Comparison of ENCODE assay signal across 12 cellular contexts in genomic region chr5:164742025-164742424, GRCh38.
A peak's percentile ranks its signal among the peaks of the same experiment; 100 is the strongest.
DNase-seq lines count a peak whose midpoint lies in the region; ATAC-seq and TF ChIP-seq lines count a peak whose summit lies in the region.
"Had no signal": no experiment of that assay in that cellular context is flagged by ENCODE, and none has a peak within 500 bp of the region (broad histone marks: within the 10 kb centered on the region; RNA-seq: fewer than 3 reads in every experiment).

No MANE protein-coding gene starts in this region.

- peaks cover 4% of the 10 kb centered on the region for H3K9me3 Mint-ChIP-seq in activated T-cell treated with anti-CD3 and anti-CD28 coated beads, Interleukin-2, amount 50 U/mL, for 24 hours

- no peaks in the 10 kb centered on the region for H3K27me3 Mint-ChIP-seq in activated T-cell treated with anti-CD3 and anti-CD28 coated beads, Interleukin-2, amount 50 U/mL, for 24 hours

- H3K4me3 Mint-ChIP-seq in activated T-cell treated with anti-CD3 and anti-CD28 coated beads, Interleukin-2, amount 50 U/mL, for 24 hours: no peak overlapping the region
- H3K4me3 Mint-ChIP-seq: activated T-cell treated with anti-CD3 and anti-CD28 coated beads, Interleukin-2, amount 50 U/mL, for 72 hours had no signal

- H3K4me3 ChIP-seq in lower lobe of right lung: no peak overlapping the region

- DNase-seq in DMS 273 (lab: John Stamatoyannopoulos, UW; ENCODE audit: unreplicated experiment) (no peak), putamen (ENCODE audit: low spot score) (no peak), lower lobe of right lung (no peak)
- DNase-seq in activated T-cell treated with anti-CD3 and anti-CD28 coated beads, Interleukin-2, amount 50 U/mL, for 24 hours: no peak
- DNase-seq: activated T-cell treated with anti-CD3 and anti-CD28 coated beads, Interleukin-2, amount 50 U/mL, for 72 hours; NCI-H1417 treated with DMSO at 0.1 percent for 48 hours had no signal

- no peak for TF ChIP-seq CTCF in lower lobe of right lung (IDR thresholded peaks at IDR 0.05)

- intact Hi-C loops in lower lobe of right lung (cut with DNase I): no loop called here

- H3K4me1 ChIP-seq in lower lobe of right lung: no peaks in the 10 kb centered on the region

- peaks cover 9% of the 10 kb centered on the region for H3K4me1 Mint-ChIP-seq in activated T-cell treated with anti-CD3 and anti-CD28 coated beads, Interleukin-2, amount 50 U/mL, for 24 hours (ENCODE audit: low read depth)

- H3K9me3 ChIP-seq in lower lobe of right lung: no peaks in the 10 kb centered on the region

- H3K36me3 ChIP-seq in lower lobe of right lung: no peaks in the 10 kb centered on the region

- no peaks in the 10 kb centered on the region for H3K27me3 ChIP-seq in lower lobe of right lung (ENCODE audit: low read depth)

- no peak overlapping the region for H3K27ac Mint-ChIP-seq in activated T-cell treated with anti-CD3 and anti-CD28 coated beads, Interleukin-2, amount 50 U/mL, for 24 hours
- H3K27ac Mint-ChIP-seq: activated T-cell treated with anti-CD3 and anti-CD28 coated beads, Interleukin-2, amount 50 U/mL, for 72 hours had no signal

- ATAC-seq in GM18498 (IDR thresholded peaks at IDR 0.05; ENCODE audit: unreplicated experiment) (peak; percentile 91), GM19397 (IDR thresholded peaks at IDR 0.05; ENCODE audit: unreplicated experiment) (peak; percentile 93), HG02763 (IDR thresholded peaks at IDR 0.05; ENCODE audit: unreplicated experiment) (peak; percentile 94), HG03457 (IDR thresholded peaks at IDR 0.05; ENCODE audit: unreplicated experiment) (peak; percentile 95), lower lobe of right lung (no peak)
- ATAC-seq: activated T-cell treated with anti-CD3 and anti-CD28 coated beads, Interleukin-2, amount 50 U/mL, for 72 hours had no signal

- no peak overlapping the region for H3K27ac ChIP-seq in lower lobe of right lung
- H3K27ac ChIP-seq: C4-2B, HL-60 had no signal

- no peaks in the 10 kb centered on the region for H3K36me3 Mint-ChIP-seq in activated T-cell treated with anti-CD3 and anti-CD28 coated beads, Interleukin-2, amount 50 U/mL, for 24 hours (ENCODE audit: low read depth)

Comparison
In these comparisons a context has a peak if more than half of its experiments do, and no peak if none do; other contexts are left out.
1. ATAC-seq: peak in GM18498 (single experiment), GM19397 (single experiment), HG02763 (single experiment) and HG03457 (single experiment); none in lower lobe of right lung (0 of 2).